In the genomic region with DNA sequence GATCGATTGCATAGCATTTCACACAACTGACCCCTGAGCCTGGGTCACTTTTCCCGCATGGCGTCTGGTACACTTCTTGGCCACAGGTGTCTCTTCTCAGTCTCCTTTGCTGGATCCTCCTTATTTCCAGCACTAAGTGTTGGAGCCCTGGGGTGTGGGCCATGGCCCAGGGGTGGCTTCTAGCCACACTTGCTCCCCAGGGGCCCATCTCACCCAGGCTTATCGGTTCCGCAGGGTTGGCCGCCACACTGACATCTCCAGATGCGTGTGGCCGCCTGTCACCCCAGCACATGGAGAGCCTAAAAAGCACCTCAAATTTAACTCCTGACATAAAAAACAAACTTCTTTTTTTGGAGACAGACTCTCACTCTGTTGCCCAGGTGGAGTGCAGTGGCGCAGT, we compare ENCODE assay signal across 1 cellular context.
TF ChIP-seq lines count a peak whose summit lies in the region.

No MANE protein-coding gene starts in this region.

TF ChIP-seq in GM23338, 12 proteins besides CTCF, POLR2A, EP300 and RAD21 (continued from another document):
- TF ChIP-seq NANOG (IDR thresholded peaks at IDR 0.05; ENCODE audit: borderline replicate concordance) (no peak), EZH2phosphoT487 (IDR thresholded peaks at IDR 0.05; ENCODE audit: unreplicated experiment) (no peak), STAT1 (IDR thresholded peaks at IDR 0.05; ENCODE audit: unreplicated experiment) (no peak), CREB1 (CRISPR knock-in tag; IDR thresholded peaks at IDR 0.05; ENCODE audit: low read depth) (no peak)
- TF ChIP-seq, protein P1, sequence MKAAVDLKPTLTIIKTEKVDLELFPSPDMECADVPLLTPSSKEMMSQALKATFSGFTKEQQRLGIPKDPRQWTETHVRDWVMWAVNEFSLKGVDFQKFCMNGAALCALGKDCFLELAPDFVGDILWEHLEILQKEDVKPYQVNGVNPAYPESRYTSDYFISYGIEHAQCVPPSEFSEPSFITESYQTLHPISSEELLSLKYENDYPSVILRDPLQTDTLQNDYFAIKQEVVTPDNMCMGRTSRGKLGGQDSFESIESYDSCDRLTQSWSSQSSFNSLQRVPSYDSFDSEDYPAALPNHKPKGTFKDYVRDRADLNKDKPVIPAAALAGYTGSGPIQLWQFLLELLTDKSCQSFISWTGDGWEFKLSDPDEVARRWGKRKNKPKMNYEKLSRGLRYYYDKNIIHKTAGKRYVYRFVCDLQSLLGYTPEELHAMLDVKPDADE (IDR thresholded peaks at IDR 0.05), result no peak
- TF ChIP-seq, protein P2, sequence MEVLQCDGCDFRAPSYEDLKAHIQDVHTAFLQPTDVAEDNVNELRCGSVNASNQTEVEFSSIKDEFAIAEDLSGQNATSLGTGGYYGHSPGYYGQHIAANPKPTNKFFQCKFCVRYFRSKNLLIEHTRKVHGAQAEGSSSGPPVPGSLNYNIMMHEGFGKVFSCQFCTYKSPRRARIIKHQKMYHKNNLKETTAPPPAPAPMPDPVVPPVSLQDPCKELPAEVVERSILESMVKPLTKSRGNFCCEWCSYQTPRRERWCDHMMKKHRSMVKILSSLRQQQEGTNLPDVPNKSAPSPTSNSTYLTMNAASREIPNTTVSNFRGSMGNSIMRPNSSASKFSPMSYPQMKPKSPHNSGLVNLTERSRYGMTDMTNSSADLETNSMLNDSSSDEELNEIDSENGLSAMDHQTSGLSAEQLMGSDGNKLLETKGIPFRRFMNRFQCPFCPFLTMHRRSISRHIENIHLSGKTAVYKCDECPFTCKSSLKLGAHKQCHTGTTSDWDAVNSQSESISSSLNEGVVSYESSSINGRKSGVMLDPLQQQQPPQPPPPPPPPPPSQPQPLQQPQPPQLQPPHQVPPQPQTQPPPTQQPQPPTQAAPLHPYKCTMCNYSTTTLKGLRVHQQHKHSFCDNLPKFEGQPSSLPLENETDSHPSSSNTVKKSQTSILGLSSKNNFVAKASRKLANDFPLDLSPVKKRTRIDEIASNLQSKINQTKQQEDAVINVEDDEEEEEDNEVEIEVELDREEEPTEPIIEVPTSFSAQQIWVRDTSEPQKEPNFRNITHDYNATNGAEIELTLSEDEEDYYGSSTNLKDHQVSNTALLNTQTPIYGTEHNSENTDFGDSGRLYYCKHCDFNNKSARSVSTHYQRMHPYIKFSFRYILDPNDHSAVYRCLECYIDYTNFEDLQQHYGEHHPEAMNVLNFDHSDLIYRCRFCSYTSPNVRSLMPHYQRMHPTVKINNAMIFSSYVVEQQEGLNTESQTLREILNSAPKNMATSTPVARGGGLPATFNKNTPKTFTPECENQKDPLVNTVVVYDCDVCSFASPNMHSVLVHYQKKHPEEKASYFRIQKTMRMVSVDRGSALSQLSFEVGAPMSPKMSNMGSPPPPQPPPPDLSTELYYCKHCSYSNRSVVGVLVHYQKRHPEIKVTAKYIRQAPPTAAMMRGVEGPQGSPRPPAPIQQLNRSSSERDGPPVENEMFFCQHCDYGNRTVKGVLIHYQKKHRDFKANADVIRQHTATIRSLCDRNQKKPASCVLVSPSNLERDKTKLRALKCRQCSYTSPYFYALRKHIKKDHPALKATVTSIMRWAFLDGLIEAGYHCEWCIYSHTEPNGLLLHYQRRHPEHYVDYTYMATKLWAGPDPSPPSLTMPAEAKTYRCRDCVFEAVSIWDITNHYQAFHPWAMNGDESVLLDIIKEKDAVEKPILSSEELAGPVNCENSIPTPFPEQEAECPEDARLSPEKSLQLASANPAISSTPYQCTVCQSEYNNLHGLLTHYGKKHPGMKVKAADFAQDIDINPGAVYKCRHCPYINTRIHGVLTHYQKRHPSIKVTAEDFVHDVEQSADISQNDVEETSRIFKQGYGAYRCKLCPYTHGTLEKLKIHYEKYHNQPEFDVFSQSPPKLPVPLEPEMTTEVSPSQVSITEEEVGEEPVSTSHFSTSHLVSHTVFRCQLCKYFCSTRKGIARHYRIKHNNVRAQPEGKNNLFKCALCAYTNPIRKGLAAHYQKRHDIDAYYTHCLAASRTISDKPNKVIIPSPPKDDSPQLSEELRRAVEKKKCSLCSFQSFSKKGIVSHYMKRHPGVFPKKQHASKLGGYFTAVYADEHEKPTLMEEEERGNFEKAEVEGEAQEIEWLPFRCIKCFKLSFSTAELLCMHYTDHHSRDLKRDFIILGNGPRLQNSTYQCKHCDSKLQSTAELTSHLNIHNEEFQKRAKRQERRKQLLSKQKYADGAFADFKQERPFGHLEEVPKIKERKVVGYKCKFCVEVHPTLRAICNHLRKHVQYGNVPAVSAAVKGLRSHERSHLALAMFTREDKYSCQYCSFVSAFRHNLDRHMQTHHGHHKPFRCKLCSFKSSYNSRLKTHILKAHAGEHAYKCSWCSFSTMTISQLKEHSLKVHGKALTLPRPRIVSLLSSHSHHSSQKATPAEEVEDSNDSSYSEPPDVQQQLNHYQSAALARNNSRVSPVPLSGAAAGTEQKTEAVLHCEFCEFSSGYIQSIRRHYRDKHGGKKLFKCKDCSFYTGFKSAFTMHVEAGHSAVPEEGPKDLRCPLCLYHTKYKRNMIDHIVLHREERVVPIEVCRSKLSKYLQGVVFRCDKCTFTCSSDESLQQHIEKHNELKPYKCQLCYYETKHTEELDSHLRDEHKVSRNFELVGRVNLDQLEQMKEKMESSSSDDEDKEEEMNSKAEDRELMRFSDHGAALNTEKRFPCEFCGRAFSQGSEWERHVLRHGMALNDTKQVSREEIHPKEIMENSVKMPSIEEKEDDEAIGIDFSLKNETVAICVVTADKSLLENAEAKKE (CRISPR knock-in tag; IDR thresholded peaks at IDR 0.05), result no peak
